9 cellular contexts compared by ENCODE assay signal in genomic region chr5:60207031-60207430, GRCh38.
DNase-seq lines count a peak whose midpoint lies in the region; ATAC-seq and TF ChIP-seq lines count a peak whose summit lies in the region.
"Had no signal": no experiment of that assay in that cellular context is flagged by ENCODE, and none has a peak within 500 bp of the region (broad histone marks: within the 10 kb centered on the region; RNA-seq: fewer than 3 reads in every experiment).

No MANE protein-coding gene starts in this region.

- 45% methylated on average over 3 of the region's 3 CpGs for WGBS in prostate gland

- peak overlapping the region; percentile 66 for H3K27ac ChIP-seq in 22Rv1
- H3K27ac ChIP-seq in OCI-LY3 (ENCODE audit: low read length): no peak overlapping the region
- no peak overlapping the region for H3K27ac ChIP-seq in prostate gland

- intact Hi-C loops in prostate gland (cut with DNase I): no loop called here

- no peak overlapping the region for H3K4me3 ChIP-seq in OCI-LY3 (ENCODE audit: low read length)
- no peak overlapping the region for H3K4me3 ChIP-seq in prostate gland

- TF ChIP-seq POLR2A in prostate gland (IDR thresholded peaks at IDR 0.05): no peak

- DNase-seq in HUDEP-2 (lab: John Stamatoyannopoulos, UW; ENCODE audit: unreplicated experiment in 76 of 76) (no peak), GM19240 (ENCODE audit: insufficient read length, low spot score) (no peak), prostate gland (ENCODE audit: low spot score) (no peak), NCI-H226 (no peak)
- DNase-seq: activated CD8-positive, alpha-beta memory T cell treated with anti-CD3 and anti-CD28 coated beads, Interleukin-2, amount 10 ng/mL, durations not matched to agents 7 days and 5 days had no signal

- H3K9ac ChIP-seq in OCI-LY3 (ENCODE audit: low read length): no peak overlapping the region

- no peak overlapping the region for H2AFZ ChIP-seq in OCI-LY3 (ENCODE audit: low read depth, low read length)

- ATAC-seq in GM19324 (IDR thresholded peaks at IDR 0.05; ENCODE audit: low FRiP score, unreplicated experiment): peak; percentile 90
- peak; percentile 89 for ATAC-seq in HG02981 (IDR thresholded peaks at IDR 0.05; ENCODE audit: unreplicated experiment)
- ATAC-seq: activated CD8-positive, alpha-beta memory T cell treated with anti-CD3 and anti-CD28 coated beads, Interleukin-2, amount 10 ng/mL, durations not matched to agents 7 days and 5 days had no signal

- H3K9me3 ChIP-seq in OCI-LY3 (ENCODE audit: insufficient read depth, low read length) (no peaks in the 10 kb centered on the region), prostate gland (no peaks in the 10 kb centered on the region)

- H4K20me1 ChIP-seq in OCI-LY3 (ENCODE audit: insufficient read depth, low read length): no peaks in the 10 kb centered on the region

- H3K27me3 ChIP-seq in OCI-LY3 (ENCODE audit: low read depth, low read length) (no peaks in the 10 kb centered on the region), prostate gland (replicated peaks; ENCODE audit: insufficient read depth) (no peaks in the 10 kb centered on the region)

- H3K4me2 ChIP-seq in OCI-LY3 (ENCODE audit: low read length): peak overlapping the region; percentile 33

- no peaks in the 10 kb centered on the region for H3K79me2 ChIP-seq in OCI-LY3 (ENCODE audit: low read length)

- no peak for TF ChIP-seq CTCF in 22Rv1 (IDR thresholded peaks at IDR 0.05)
- TF ChIP-seq CTCF in OCI-LY3 (IDR thresholded peaks at IDR 0.05; ENCODE audit: low read depth, low read length): no peak
- no peak for TF ChIP-seq CTCF in prostate gland (IDR thresholded peaks at IDR 0.05)

- H3K4me1 ChIP-seq in OCI-LY3 (ENCODE audit: low read length) (peaks cover 14% of the 10 kb centered on the region), prostate gland (replicated peaks) (no peaks in the 10 kb centered on the region)

- H3K36me3 ChIP-seq in OCI-LY3 (replicated peaks; ENCODE audit: low read depth, low read length): no peaks in the 10 kb centered on the region
- H3K36me3 ChIP-seq in prostate gland: no peaks in the 10 kb centered on the region
